Comparison of ENCODE assay signal across 9 cellular contexts in the genomic region with DNA sequence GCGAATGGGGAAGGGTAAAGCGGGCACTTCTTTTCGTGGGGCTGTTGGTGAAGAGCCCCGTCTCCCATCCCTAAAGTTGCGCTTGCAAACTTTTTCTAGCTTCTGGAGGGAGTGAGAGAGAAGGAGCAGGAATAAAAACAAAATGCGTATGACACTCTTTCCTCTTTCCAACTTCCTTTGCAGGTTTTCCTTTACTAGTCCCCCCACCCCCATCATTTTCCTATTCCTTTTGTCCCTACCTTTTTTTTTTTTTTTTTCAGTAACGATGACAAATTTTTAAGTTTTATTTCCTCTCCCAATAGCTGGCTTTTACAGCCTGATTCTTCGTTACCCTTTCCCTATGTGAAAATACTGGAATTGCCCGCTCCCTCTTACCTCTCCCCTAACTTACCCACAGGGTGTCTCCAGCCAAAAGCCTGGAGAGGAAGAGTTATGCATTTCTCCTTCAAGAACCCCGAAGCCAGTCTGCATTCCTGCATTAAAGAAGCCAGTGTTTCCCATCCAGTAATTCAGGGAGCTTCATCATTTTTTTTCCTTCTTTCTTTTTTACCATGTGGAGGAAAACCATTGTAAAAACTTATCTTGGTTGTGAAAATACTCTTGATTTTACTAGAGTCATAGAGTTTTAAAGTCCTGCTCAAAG. TPM values are rescaled to one million over a fixed set of nuclear protein-coding genes. Genes with fewer than 3 reads are reported as not detected.
DNase-seq lines count a peak whose midpoint lies in the region; ATAC-seq lines count a peak whose summit lies in the region.
"Had no signal": no experiment of that assay in that cellular context is flagged by ENCODE, and none has a peak within 500 bp of the region (broad histone marks: within the 10 kb centered on the region; RNA-seq: fewer than 3 reads in every experiment).

No MANE protein-coding gene starts in this region.

- H3K4me1 ChIP-seq in ACC112 (ENCODE audit: control insufficient read depth, insufficient read depth, low read length, unreplicated experiment) (peaks cover 19% of the 10 kb centered on the region), duodenal mucosa (ENCODE audit: control insufficient read depth in 1 of 2, insufficient read depth in 2 of 2, low read length in 2 of 2) (peaks cover 0 to 4% of the 10 kb centered on the region in 2 donors), mucosa of stomach (ENCODE audit: control insufficient read depth, insufficient read depth, low read length) (no peaks in the 10 kb centered on the region)

- peaks cover 4% of the 10 kb centered on the region; the same call in 1 of the 2 replicates for H3K36me3 ChIP-seq in ACC112 (ENCODE audit: insufficient read depth, low read length)
- no peaks in the 10 kb centered on the region for H3K36me3 ChIP-seq in duodenal mucosa (ENCODE audit: control insufficient read depth in 1 of 2, insufficient read depth in 2 of 2, low read length in 2 of 2)
- H3K36me3 ChIP-seq in mucosa of stomach (ENCODE audit: control insufficient read depth, insufficient read depth, low read length): no peaks in the 10 kb centered on the region

- peaks cover 62% of the 10 kb centered on the region for H3K79me2 ChIP-seq in ACC112 (ENCODE audit: control insufficient read depth, insufficient read depth, low read length, unreplicated experiment)

- peak overlapping the region; percentile 48 to 70 for H3K9ac ChIP-seq in duodenal mucosa (ENCODE audit: low read depth in 1 of 2, low read length in 2 of 2)
- peak overlapping the region; percentile 82 for H3K9ac ChIP-seq in mucosa of stomach (ENCODE audit: low read length)

- H2AFZ ChIP-seq in ACC112 (ENCODE audit: low read length, unreplicated experiment): peak overlapping the region; percentile 79

- H3K4me3 ChIP-seq in ACC112 (ENCODE audit: low read depth, low read length) (peak overlapping the region; percentile 95), duodenal mucosa (ENCODE audit: low read depth in 1 of 2, low read length in 2 of 2) (peak overlapping the region; percentile 77), mucosa of stomach (ENCODE audit: low read length) (peak overlapping the region; percentile 89)

- no peak for ATAC-seq in GM21367 (IDR thresholded peaks at IDR 0.05; ENCODE audit: unreplicated experiment)

- peak; percentile 53 for DNase-seq in M059J (ENCODE audit: low read depth)
- DNase-seq in stimulated activated CD4-positive, alpha-beta T cell treated with anti-CD3 and anti-CD28 coated beads, Interleukin-2, amount 100 ng/mL, for 24 hours: no peak
- DNase-seq in NCI-H82 treated with DMSO at 0.1 percent for 48 hours (lab: John Stamatoyannopoulos, UW; ENCODE audit: unreplicated experiment): no peak
- DNase-seq in NOMO-1 treated with dmso at 0.1 percent for 144 hours (lab: John Stamatoyannopoulos, UW; ENCODE audit: unreplicated experiment): no peak
- DNase-seq: NCI-H1048 had no signal

- H3K9me3 ChIP-seq in duodenal mucosa (ENCODE audit: control insufficient read depth in 1 of 2, low read length in 2 of 2) (no peaks in the 10 kb centered on the region), mucosa of stomach (ENCODE audit: control insufficient read depth, low read length) (no peaks in the 10 kb centered on the region)

- H3K27ac ChIP-seq in ACC112 (ENCODE audit: low read depth, low read length): peak overlapping the region; percentile 83
- H3K27ac ChIP-seq in duodenal mucosa (ENCODE audit: low read depth, low read length): peak overlapping the region; percentile 43

- H3K27me3 ChIP-seq in ACC112 (ENCODE audit: insufficient read depth, low read length) (no peaks in the 10 kb centered on the region), duodenal mucosa (ENCODE audit: control insufficient read depth in 1 of 2, insufficient read depth in 2 of 2, low read length in 2 of 2) (peaks cover 4 to 9% of the 10 kb centered on the region in 2 donors), mucosa of stomach (ENCODE audit: control insufficient read depth, insufficient read depth, low read length) (no peaks in the 10 kb centered on the region)

RNA-seq across cellular contexts. Expression of a gene that starts 0.6 kb away (rescaled TPM):
- 22.0 and 23.5 TPM in 2 replicates for total RNA-seq in M059J (2014; rRNA removed; shearing (Covaris generic))
